In the genomic region with DNA sequence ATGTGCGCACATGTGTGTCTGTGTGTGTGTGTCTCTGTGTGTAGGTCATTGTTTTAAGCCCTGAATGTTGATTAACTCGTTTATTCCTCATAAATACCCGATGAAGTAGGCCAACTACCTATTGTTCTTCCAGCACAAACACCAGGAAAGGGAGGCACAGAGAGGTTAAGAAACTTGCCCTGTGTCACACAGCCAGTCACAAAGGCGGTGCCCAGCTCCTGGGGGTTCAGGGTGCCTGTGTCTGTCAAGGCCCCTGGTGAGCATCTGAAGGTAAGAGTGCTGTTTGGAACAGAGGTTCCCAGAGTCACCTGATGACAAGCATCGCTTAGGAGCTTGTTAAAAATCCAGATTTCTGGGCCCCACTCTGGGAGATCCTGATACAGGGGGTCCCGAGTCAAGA, we compare ENCODE assay signal across 19 cellular contexts.
"Had no signal": no experiment of that assay in that cellular context is flagged by ENCODE, and none has a peak within 500 bp of the region (broad histone marks: within the 10 kb centered on the region; RNA-seq: fewer than 3 reads in every experiment).

No MANE protein-coding gene starts in this region.

- H3K9me3 ChIP-seq: gastrocnemius medialis, neutrophil, right atrium auricular region, suprapubic skin, thyroid gland, upper lobe of right lung, vagina had no signal

- H3K4me3 ChIP-seq: coronary artery, gastrocnemius medialis, right atrium auricular region, suprapubic skin, thyroid gland, upper lobe of right lung, vagina had no signal

- H3K9me3 Mint-ChIP-seq: endodermal cell; natural killer cell treated with Interleukin-12 subunit alpha and Interleukin-12 subunit beta and Interleukin-15 and Interleukin-18, amount 100 ng/mL, for 72 hours had no signal

- DNase-seq: central memory CD4-positive, alpha-beta T cell; effector CD4-positive, alpha-beta T cell; erythroblast; gastrocnemius medialis; mammary epithelial cell; posterior cingulate gyrus; stimulated activated CD4-positive, alpha-beta T cell treated with anti-CD3 and anti-CD28 coated beads, Interleukin-2, amount 100 ng/mL, for 48 hours; stimulated activated naive CD8-positive, alpha-beta T cell treated with anti-CD3 and anti-CD28 coated beads, Interleukin-15, Interleukin-2, amounts not matched to agents 100 U/mL and 50 U/mL, for 24 hours; thyroid gland; upper lobe of right lung had no signal

- ATAC-seq: gastrocnemius medialis; natural killer cell treated with Interleukin-12 subunit alpha and Interleukin-12 subunit beta and Interleukin-15 and Interleukin-18, amount 100 ng/mL, for 72 hours; stimulated activated naive CD8-positive, alpha-beta T cell treated with anti-CD3 and anti-CD28 coated beads, Interleukin-15, Interleukin-2, amounts not matched to agents 100 U/mL and 50 U/mL, for 24 hours had no signal

- H3K4me3 Mint-ChIP-seq: endodermal cell; natural killer cell treated with Interleukin-12 subunit alpha and Interleukin-12 subunit beta and Interleukin-15 and Interleukin-18, amount 100 ng/mL, for 72 hours had no signal

- H3K27ac ChIP-seq: coronary artery, gastrocnemius medialis, neutrophil, thyroid gland, upper lobe of right lung had no signal

- H3K27ac Mint-ChIP-seq: endodermal cell; natural killer cell treated with Interleukin-12 subunit alpha and Interleukin-12 subunit beta and Interleukin-15 and Interleukin-18, amount 100 ng/mL, for 72 hours had no signal

- H3K27me3 ChIP-seq: gastrocnemius medialis, neutrophil, right atrium auricular region, suprapubic skin, thyroid gland, upper lobe of right lung, vagina had no signal

- H3K36me3 ChIP-seq: gastrocnemius medialis, neutrophil, right atrium auricular region, suprapubic skin, thyroid gland, upper lobe of right lung, vagina had no signal

- H3K36me3 Mint-ChIP-seq: natural killer cell treated with Interleukin-12 subunit alpha and Interleukin-12 subunit beta and Interleukin-15 and Interleukin-18, amount 100 ng/mL, for 72 hours had no signal

- FAIRE-seq: endothelial cell of umbilical vein, small intestine had no signal
